22 cellular contexts compared by ENCODE assay signal in genomic region chr1:105317976-105318375, GRCh38.
"Had no signal": no experiment of that assay in that cellular context is flagged by ENCODE, and none has a peak within 500 bp of the region (broad histone marks: within the 10 kb centered on the region; RNA-seq: fewer than 3 reads in every experiment).

No MANE protein-coding gene starts in this region.

- H3K4me3 ChIP-seq: SJSA1 had no signal

- FAIRE-seq: HTR-8/SVneo, RCC 7860 had no signal

- H3K27me3 ChIP-seq: SJSA1 had no signal

- H3K4me1 ChIP-seq: SJSA1 had no signal

- DNase-seq: KBM-7, MV-4-11, NCI-H1048, NCI-H1436 treated with DMSO at 0.1 percent for 48 hours, NCI-H1694, NCI-H187 treated with DMSO at 0.1 percent for 48 hours, NCI-H2029 treated with DMSO at 0.1 percent for 48 hours, NCI-H2171, NCI-H226, NCI-H446, NCI-H510A, NCI-H524 treated with DMSO at 0.1 percent for 48 hours, NCI-H69, NCI-H774, Right ventricle myocardium superior, RPMI8226, SIG-M5, T-cell had no signal

- H3K27ac ChIP-seq: HL-60, SJSA1 had no signal

- H3K36me3 ChIP-seq: SJSA1 had no signal

- ATAC-seq: T-cell had no signal
